Comparison of ENCODE assay signal across 7 cellular contexts in genomic region chr7:26864309-26865093, GRCh38. TPM values are rescaled to one million over a fixed set of nuclear protein-coding genes. Genes with fewer than 3 reads are reported as not detected.
DNase-seq lines count a peak whose midpoint lies in the region; ATAC-seq, FAIRE-seq and TF ChIP-seq lines count a peak whose summit lies in the region.

TSS of gene SKAP2 (minus strand) at chr7:26864590. CDS start at chr7:26864429, 161 bp downstream.

- no peaks in the 10 kb centered on the region for H3K9me3 ChIP-seq in sigmoid colon

- intact Hi-C loops in sigmoid colon (cut with DNase I), result loop anchor here (2.0 to 5.0 kb wide), 3 partner anchors 232 to 1007 kb away; partner anchors contain the start of genes CBX3 and HNRNPA2B1

- TF ChIP-seq CTCF in brain microvascular endothelial cell (IDR thresholded peaks at IDR 0.05; ENCODE audit: low read depth, low read length, missing control alignments) (no peak), sigmoid colon (IDR thresholded peaks at IDR 0.05) (no peak)

- TF ChIP-seq POLR2A in sigmoid colon (IDR thresholded peaks at IDR 0.05), result peak; percentile 91 to 92

- H3K27me3 ChIP-seq in brain microvascular endothelial cell (replicated peaks) (peaks cover 4% of the 10 kb centered on the region), sigmoid colon (no peaks in the 10 kb centered on the region)

- H3K4me3 ChIP-seq in brain microvascular endothelial cell (ENCODE audit: low read depth, low read length) (peak within 1 kb of the TSS; percentile 75), sigmoid colon (peak within 1 kb of the TSS; percentile 72 to 91 (median 82))

- peak; percentile 95 for ATAC-seq in HG02970 (IDR thresholded peaks at IDR 0.05; ENCODE audit: low FRiP score, unreplicated experiment)

- in situ Hi-C loops in brain microvascular endothelial cell (cut with HindIII; ENCODE audit: low pct_ligation_motif_present, low sequenced_read_pairs), result no loop called here

- no peaks in the 10 kb centered on the region for H3K36me3 ChIP-seq in brain microvascular endothelial cell (replicated peaks)
- no peaks in the 10 kb centered on the region for H3K36me3 ChIP-seq in sigmoid colon

- WGBS in sigmoid colon, 2 donors, result 1% methylated on average over 52 of the region's 52 CpGs

- peak; percentile 99 for FAIRE-seq in GM18507 (lab: Jason Lieb, UNC)

- peak in 1 of 4 donors; percentile 67 for TF ChIP-seq EP300 in sigmoid colon (IDR thresholded peaks at IDR 0.05)

- peak within 1 kb of the TSS; percentile 41 for H3K27ac ChIP-seq in brain microvascular endothelial cell
- peak within 1 kb of the TSS; percentile 89 to 98 (median 94) for H3K27ac ChIP-seq in sigmoid colon

- no peaks in the 10 kb centered on the region for H3K4me1 ChIP-seq in sigmoid colon

- peak; percentile 87 for DNase-seq in GM18507 (ENCODE audit: extremely low spot score, insufficient read length, low read depth)
- DNase-seq in NCI-H2081 treated with DMSO at 0.1 percent for 48 hours (lab: John Stamatoyannopoulos, UW), result peak; percentile 96
- DNase-seq in UCSD-AML1 (lab: John Stamatoyannopoulos, UW; ENCODE audit: unreplicated experiment), result peak; percentile 94
- DNase-seq in brain microvascular endothelial cell, result peak; percentile 97
- peak; percentile 84 for DNase-seq in iPS DF 4.7 (ENCODE audit: extremely low read depth, low spot score)
- peak; percentile 100 for DNase-seq in sigmoid colon

RNA-seq across cellular contexts. Expression of gene SKAP2, which starts in this region (rescaled TPM):
- total RNA-seq in sigmoid colon, result 10 to 100 TPM; 13.0 to 19.3 (median 16.8) TPM
- polyA plus RNA-seq in sigmoid colon, result 10 to 100 TPM; 23.1 to 34.2 (median 27.7) TPM

Comparison
In these comparisons a context has a peak if more than half of its experiments do, and no peak if none do; other contexts are left out.
1. Peak in every context shown above with its lines: DNase-seq, ATAC-seq, H3K4me3 ChIP-seq and H3K27ac ChIP-seq.